In the genomic region with DNA sequence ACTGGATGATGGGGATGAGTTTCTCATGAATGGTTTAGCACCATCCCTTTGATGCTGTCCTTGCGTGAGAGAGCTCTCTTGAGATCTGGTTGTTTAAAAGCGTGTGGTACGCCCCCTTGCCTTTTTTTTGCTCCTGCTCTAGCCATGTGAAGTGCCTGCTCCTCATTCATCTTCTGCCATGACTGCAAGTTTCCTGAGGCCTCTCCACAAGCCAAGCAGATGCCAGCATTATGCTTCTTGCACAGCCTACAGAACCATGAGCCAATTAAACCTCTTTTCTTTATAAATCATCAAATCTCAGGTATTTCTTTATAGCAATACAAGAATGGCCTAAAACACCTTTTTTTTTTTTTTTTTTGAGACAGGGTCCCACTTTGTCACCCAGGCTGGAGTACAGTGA, we compare ENCODE assay signal across 11 cellular contexts.
"Had no signal": no experiment of that assay in that cellular context is flagged by ENCODE, and none has a peak within 500 bp of the region (broad histone marks: within the 10 kb centered on the region; RNA-seq: fewer than 3 reads in every experiment).

No MANE protein-coding gene starts in this region.

- ATAC-seq: GM23338, HCT116 had no signal

- H3K36me3 ChIP-seq: HAP-1 had no signal

- H2AFZ ChIP-seq: GM23248, GM23338 had no signal

- H3K27ac ChIP-seq: GM23248 had no signal

- H3K27ac Mint-ChIP-seq: GM23338, H9, HFFc6 had no signal

- H3K9me3 Mint-ChIP-seq: HFFc6 had no signal

- H3K4me2 ChIP-seq: GM23338 had no signal

- H3K4me3 ChIP-seq: GM23248, GM23338, HAP-1 had no signal

- H3K4me3 Mint-ChIP-seq: GM23338, H9, HFFc6 had no signal

- FAIRE-seq: H1, H54 had no signal

- H3K4me1 Mint-ChIP-seq: GM23338 had no signal

- DNase-seq: GM23248, GOT3, H7, H9, HCEC 1CT, HFFc6 had no signal

- H3K9ac ChIP-seq: GM23248 had no signal
